In the genomic region with DNA sequence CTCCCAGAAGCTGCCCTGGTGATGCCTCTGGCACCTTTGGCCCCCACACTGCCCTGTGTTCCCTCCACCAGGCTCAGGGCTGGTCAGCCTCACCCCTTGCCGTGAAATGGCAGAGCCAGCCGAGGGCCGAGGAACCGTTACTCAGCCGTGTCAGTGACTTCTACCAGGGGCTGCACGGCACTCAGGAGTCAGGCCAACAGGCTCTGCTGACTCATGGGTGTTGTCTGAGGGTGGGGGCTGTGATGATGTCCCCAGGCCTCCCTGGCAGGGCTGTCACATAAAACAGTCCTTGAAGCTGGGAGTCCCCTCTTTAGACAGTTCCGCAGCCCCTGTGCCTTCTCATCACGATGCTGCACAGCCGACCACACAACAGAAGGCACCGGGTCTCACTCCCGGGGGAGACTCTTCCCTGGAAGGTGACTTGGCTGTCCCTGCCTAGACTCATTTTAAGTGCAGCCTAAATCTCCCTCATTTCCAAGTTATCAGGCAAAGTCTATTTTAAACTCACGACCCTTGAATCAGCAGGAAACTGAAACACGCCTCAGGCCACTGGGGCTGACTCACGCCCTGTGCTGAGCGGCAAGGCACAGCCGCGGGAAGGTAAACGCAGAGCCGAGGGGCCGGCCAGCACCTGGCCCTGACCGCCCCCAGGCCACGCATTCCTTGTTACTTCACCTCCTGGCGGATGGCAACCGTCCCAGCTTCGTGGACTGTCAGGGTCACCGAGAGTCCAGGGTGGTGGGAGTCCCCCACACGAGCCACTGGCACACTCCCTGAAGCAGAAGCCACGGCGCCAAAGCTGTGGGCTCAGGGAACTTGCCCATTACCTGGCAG, we compare ENCODE assay signal across 1 cellular context.
TF ChIP-seq lines count a peak whose summit lies in the region.

No MANE protein-coding gene starts in this region.

TF ChIP-seq in H1, 55 proteins besides CTCF, POLR2A, EP300 and RAD21 (continued from another document):
- no peak for TF ChIP-seq TEAD4 (IDR thresholded peaks at IDR 0.05; ENCODE audit: low read depth, low read length)
- TF ChIP-seq PHF8 (conservative IDR thresholded peaks at IDR 0.05; ENCODE audit: low read depth, low read length): no peak
- no peak for TF ChIP-seq YY1 (IDR thresholded peaks at IDR 0.05; ENCODE audit: low read depth, low read length)
- TF ChIP-seq POLR2AphosphoS5 (IDR thresholded peaks at IDR 0.05; ENCODE audit: low read depth, low read length): no peak
- TF ChIP-seq KDM5A (IDR thresholded peaks at IDR 0.05; ENCODE audit: low read length): no peak
